ENCODE assay signal across 25 cellular contexts in genomic region chr3:132394334-132394733, GRCh38. TPM values are rescaled to one million over a fixed set of nuclear protein-coding genes. Genes with fewer than 3 reads are reported as not detected.
DNase-seq lines count a peak whose midpoint lies in the region; ATAC-seq and TF ChIP-seq lines count a peak whose summit lies in the region.
"Had no signal": no experiment of that assay in that cellular context is flagged by ENCODE, and none has a peak within 500 bp of the region (broad histone marks: within the 10 kb centered on the region; RNA-seq: fewer than 3 reads in every experiment).

No MANE protein-coding gene starts in this region.

- DNase-seq in GM23248 = peak; percentile 34
- peak; percentile 22 for DNase-seq in RPMI7951 (ENCODE audit: low read depth)
- peak; percentile 63 to 74 for DNase-seq in fibroblast of lung (ENCODE audit: low read depth in 2 of 2)
- no peak for DNase-seq in immature natural killer cell
- no peak for DNase-seq in glutamatergic neuron
- no peak for DNase-seq in mammary epithelial cell
- no peak for DNase-seq in aorta
- DNase-seq: activated CD4-positive, CD25-positive, alpha-beta regulatory T cell; activated CD8-positive, alpha-beta T cell treated with anti-CD3 and anti-CD28 coated beads, Interleukin-2, amount 10 ng/mL, durations not matched to agents 7 days and 5 days; activated naive CD8-positive, alpha-beta T cell treated with anti-CD3 and anti-CD28 coated beads for 36 hours; activated T-cell treated with anti-CD3 and anti-CD28 coated beads, Interleukin-2, amount 50 U/mL, for 72 hours; C1 segment of cervical spinal cord; DMS153; effector CD8-positive, alpha-beta T cell; H9; KBM-7; naive B cell; NCI-H1417; NCI-H2227 treated with DMSO at 0.1 percent for 48 hours; trophoblast cell had no signal

- no peaks in the 10 kb centered on the region for H3F3A ChIP-seq in GM23248 (ENCODE audit: insufficient read depth)

- no peak overlapping the region for H3K4me3 Mint-ChIP-seq in nephron
- no peak overlapping the region for H3K4me3 Mint-ChIP-seq in immature natural killer cell
- no peak overlapping the region for H3K4me3 Mint-ChIP-seq in glutamatergic neuron (ENCODE audit: unreplicated experiment)
- H3K4me3 Mint-ChIP-seq: activated CD8-positive, alpha-beta T cell treated with anti-CD3 and anti-CD28 coated beads, Interleukin-2, amount 10 ng/mL, durations not matched to agents 7 days and 5 days; activated naive CD8-positive, alpha-beta T cell treated with anti-CD3 and anti-CD28 coated beads for 36 hours; activated T-cell treated with anti-CD3 and anti-CD28 coated beads, Interleukin-2, amount 50 U/mL, for 72 hours; H9; naive B cell; stimulated activated effector memory CD8-positive, alpha-beta T cell treated with anti-CD3 and anti-CD28 coated beads, Interleukin-12 subunit alpha, Interleukin-12 subunit beta, amount 100 ng/mL, for 72 hours; T-helper 1 cell treated with Interleukin-12 subunit alpha and Interleukin-12 subunit beta and Interleukin-4 antibody, amounts not matched to agents 30 μg/mL and 1 μg/mL, for 36 hours had no signal

- TF ChIP-seq CTCF in fibroblast of lung (conservative IDR thresholded peaks at IDR 0.05 in 1 of 2, IDR thresholded peaks at IDR 0.05 in 1 of 2; ENCODE audit: low read depth in 1 of 2, low read length in 2 of 2) (no peak), nephron (IDR thresholded peaks at IDR 0.05; ENCODE audit: unreplicated experiment in 3 of 3) (no peak), glutamatergic neuron (IDR thresholded peaks at IDR 0.05; ENCODE audit: partially characterized antibody, unreplicated experiment) (no peak), mammary epithelial cell (conservative IDR thresholded peaks at IDR 0.05 in 1 of 2, IDR thresholded peaks at IDR 0.05 in 1 of 2; ENCODE audit: extremely low read depth in 1 of 2, insufficient read depth in 1 of 2, low read depth in 1 of 2, low read length in 2 of 2) (no peak)

- H3K4me3 ChIP-seq in GM23248 (no peak overlapping the region), fibroblast of lung (replicated peaks in 1 of 4; ENCODE audit: control extremely low read depth in 1 of 4, insufficient read depth in 1 of 4, low read depth in 3 of 4, low read length in 4 of 4) (no peak overlapping the region), mammary epithelial cell (replicated peaks in 1 of 3; ENCODE audit: insufficient read depth in 1 of 3, low read depth in 2 of 3, low read length in 3 of 3) (no peak overlapping the region), aorta (ENCODE audit: low read length in 2 of 2) (no peak overlapping the region)
- H3K4me3 ChIP-seq: gastroesophageal sphincter, lung had no signal

- H2AFZ ChIP-seq in GM23248 = no peak overlapping the region
- no peak overlapping the region for H2AFZ ChIP-seq in fibroblast of lung (ENCODE audit: low read length)
- H2AFZ ChIP-seq in mammary epithelial cell (ENCODE audit: low read depth, low read length) = no peak overlapping the region

- H3K36me3 Mint-ChIP-seq in nephron (ENCODE audit: low read depth) (no peaks in the 10 kb centered on the region), immature natural killer cell (peaks cover 0 to 4% (median 0%) of the 10 kb centered on the region in 3 donors), glutamatergic neuron (ENCODE audit: unreplicated experiment) (no peaks in the 10 kb centered on the region)
- H3K36me3 Mint-ChIP-seq: activated naive CD8-positive, alpha-beta T cell treated with anti-CD3 and anti-CD28 coated beads for 36 hours; stimulated activated effector memory CD8-positive, alpha-beta T cell treated with anti-CD3 and anti-CD28 coated beads, Interleukin-12 subunit alpha, Interleukin-12 subunit beta, amount 100 ng/mL, for 72 hours had no signal

- H3K4me1 ChIP-seq in GM23248 (ENCODE audit: insufficient read depth) (no peaks in the 10 kb centered on the region), fibroblast of lung (ENCODE audit: control insufficient read depth, extremely low read depth, insufficient read depth, low read length) (no peaks in the 10 kb centered on the region), mammary epithelial cell (ENCODE audit: insufficient read depth, low read length) (no peaks in the 10 kb centered on the region), aorta (ENCODE audit: control insufficient read depth in 1 of 2, insufficient read depth in 2 of 2, low read length in 2 of 2) (no peaks in the 10 kb centered on the region)
- H3K4me1 ChIP-seq: gastroesophageal sphincter had no signal

- no peaks in the 10 kb centered on the region for H3K9me3 ChIP-seq in GM23248 (ENCODE audit: low read depth)
- H3K9me3 ChIP-seq in fibroblast of lung (ENCODE audit: control insufficient read depth, insufficient read depth, low read depth, low read length) = no peaks in the 10 kb centered on the region
- no peaks in the 10 kb centered on the region for H3K9me3 ChIP-seq in mammary epithelial cell (replicated peaks; ENCODE audit: insufficient read depth, low read length)
- peaks cover 2% of the 10 kb centered on the region for H3K9me3 ChIP-seq in aorta (ENCODE audit: control insufficient read depth, low read length)
- H3K9me3 ChIP-seq: gastroesophageal sphincter had no signal

- H3K9me3 Mint-ChIP-seq in nephron (no peaks in the 10 kb centered on the region), immature natural killer cell (no peaks in the 10 kb centered on the region), glutamatergic neuron (ENCODE audit: unreplicated experiment) (no peaks in the 10 kb centered on the region)
- H3K9me3 Mint-ChIP-seq: activated naive CD8-positive, alpha-beta T cell treated with anti-CD3 and anti-CD28 coated beads for 36 hours; activated T-cell treated with anti-CD3 and anti-CD28 coated beads, Interleukin-2, amount 50 U/mL, for 72 hours; stimulated activated effector memory CD8-positive, alpha-beta T cell treated with anti-CD3 and anti-CD28 coated beads, Interleukin-12 subunit alpha, Interleukin-12 subunit beta, amount 100 ng/mL, for 72 hours; T-helper 1 cell treated with Interleukin-12 subunit alpha and Interleukin-12 subunit beta and Interleukin-4 antibody, amounts not matched to agents 30 μg/mL and 1 μg/mL, for 36 hours had no signal

- CTCF ChIA-PET in mammary epithelial cell (lab: Charles Lee; ENCODE audit: low non-redundant PET) = no interaction called here

- H3K36me3 ChIP-seq in GM23248 (ENCODE audit: low read depth) (no peaks in the 10 kb centered on the region), fibroblast of lung (ENCODE audit: control insufficient read depth, insufficient read depth, low read length) (no peaks in the 10 kb centered on the region), mammary epithelial cell (ENCODE audit: insufficient read depth, low read length) (no peaks in the 10 kb centered on the region), aorta (ENCODE audit: control insufficient read depth in 1 of 2, insufficient read depth in 2 of 2, low read length in 1 of 2) (no peaks in the 10 kb centered on the region)
- H3K36me3 ChIP-seq: gastroesophageal sphincter had no signal

- H3K9ac ChIP-seq in GM23248 (no peak overlapping the region), fibroblast of lung (ENCODE audit: insufficient read depth, low read length) (no peak overlapping the region), mammary epithelial cell (ENCODE audit: insufficient read depth, low read length) (no peak overlapping the region)

- peaks cover 20% of the 10 kb centered on the region for H3K4me1 Mint-ChIP-seq in nephron
- H3K4me1 Mint-ChIP-seq in immature natural killer cell = no peaks in the 10 kb centered on the region
- no peaks in the 10 kb centered on the region for H3K4me1 Mint-ChIP-seq in glutamatergic neuron (ENCODE audit: low read depth, unreplicated experiment)
- H3K4me1 Mint-ChIP-seq: activated naive CD8-positive, alpha-beta T cell treated with anti-CD3 and anti-CD28 coated beads for 36 hours; naive B cell; stimulated activated effector memory CD8-positive, alpha-beta T cell treated with anti-CD3 and anti-CD28 coated beads, Interleukin-12 subunit alpha, Interleukin-12 subunit beta, amount 100 ng/mL, for 72 hours had no signal

- in situ Hi-C loops in GM23248 (cut with MboI) (no loop called here), mammary epithelial cell (cut with MboI; ENCODE audit: low sequenced_read_pairs in 2 of 2) (no loop called here)

- dilution Hi-C loops in mammary epithelial cell (cut with HindIII; ENCODE audit: low sequenced_read_pairs) = no loop called here

- no peaks in the 10 kb centered on the region for H3K27me3 Mint-ChIP-seq in nephron (ENCODE audit: low read depth)
- peaks cover 0 to 2% (median 0%) of the 10 kb centered on the region in 3 donors for H3K27me3 Mint-ChIP-seq in immature natural killer cell (ENCODE audit: low read depth in 3 of 3)
- peaks cover 2% of the 10 kb centered on the region for H3K27me3 Mint-ChIP-seq in glutamatergic neuron (ENCODE audit: unreplicated experiment)
- H3K27me3 Mint-ChIP-seq: activated naive CD8-positive, alpha-beta T cell treated with anti-CD3 and anti-CD28 coated beads for 36 hours; naive B cell had no signal

- H3K9me2 ChIP-seq in GM23248 (ENCODE audit: insufficient read depth) = no peaks in the 10 kb centered on the region

- intact Hi-C loops in mammary epithelial cell (cut with micrococcal nuclease) (loop anchor here (10.0 kb wide), 1 partner anchor 360 kb away; the partner anchor contains the start of gene CPNE4), aorta (cut with DNase I) (loop anchor here in 1 of 2 donors (10.0 kb wide), 1 partner anchor 140 kb away; no protein-coding TSS in a partner anchor)

- BruUV-seq in mammary epithelial cell (replicated peaks; lab: Mats Ljungman, UMichigan) = no TSS peak

- H3K27ac Mint-ChIP-seq in nephron (peak overlapping the region; percentile 15 to 71 (median 65)), immature natural killer cell (no peak overlapping the region), glutamatergic neuron (ENCODE audit: unreplicated experiment) (no peak overlapping the region)
- H3K27ac Mint-ChIP-seq: activated CD8-positive, alpha-beta T cell treated with anti-CD3 and anti-CD28 coated beads, Interleukin-2, amount 10 ng/mL, durations not matched to agents 7 days and 5 days; activated naive CD8-positive, alpha-beta T cell treated with anti-CD3 and anti-CD28 coated beads for 36 hours; activated T-cell treated with anti-CD3 and anti-CD28 coated beads, Interleukin-2, amount 50 U/mL, for 72 hours; naive B cell; stimulated activated effector memory CD8-positive, alpha-beta T cell treated with anti-CD3 and anti-CD28 coated beads, Interleukin-12 subunit alpha, Interleukin-12 subunit beta, amount 100 ng/mL, for 72 hours; T-helper 1 cell treated with Interleukin-12 subunit alpha and Interleukin-12 subunit beta and Interleukin-4 antibody, amounts not matched to agents 30 μg/mL and 1 μg/mL, for 36 hours had no signal

- H3K4me2 ChIP-seq in GM23248 (ENCODE audit: unreplicated experiment) (no peak overlapping the region), fibroblast of lung (ENCODE audit: extremely low read depth, insufficient read depth, low read length) (no peak overlapping the region), mammary epithelial cell (ENCODE audit: insufficient read depth, low read depth, low read length) (no peak overlapping the region)

- H3K79me2 ChIP-seq in GM23248 (ENCODE audit: insufficient read depth) (no peaks in the 10 kb centered on the region), fibroblast of lung (ENCODE audit: control insufficient read depth, insufficient read depth, low read length) (no peaks in the 10 kb centered on the region), mammary epithelial cell (ENCODE audit: insufficient read depth, low read length) (no peaks in the 10 kb centered on the region)

- 9 to 14% methylated on average over 2 of the region's 2 CpGs for WGBS in GM23248 (ENCODE audit: low coverage in 1 of 2, low lambda C conversion rate in 2 of 2, missing lambda C conversion rate in 2 of 2), 2 experiments
- 81% methylated on average over 2 of the region's 2 CpGs for WGBS in mammary epithelial cell (ENCODE audit: low coverage, missing lambda C conversion rate)
- 15 to 18% methylated on average over 2 of the region's 2 CpGs for WGBS in aorta, 2 donors

- H3K27me3 ChIP-seq in GM23248 (replicated peaks; ENCODE audit: insufficient read depth) (no peaks in the 10 kb centered on the region), fibroblast of lung (ENCODE audit: control insufficient read depth, insufficient read depth, low read length) (no peaks in the 10 kb centered on the region), mammary epithelial cell (ENCODE audit: insufficient read depth, low read length) (no peaks in the 10 kb centered on the region), aorta (ENCODE audit: control insufficient read depth in 1 of 2, insufficient read depth in 2 of 2, low read length in 1 of 2) (no peaks in the 10 kb centered on the region)
- H3K27me3 ChIP-seq: gastroesophageal sphincter had no signal

- H4K20me1 ChIP-seq in GM23248 (ENCODE audit: insufficient read depth) (no peaks in the 10 kb centered on the region), fibroblast of lung (ENCODE audit: control insufficient read depth, extremely low read depth, insufficient read depth, low read length) (no peaks in the 10 kb centered on the region), mammary epithelial cell (ENCODE audit: insufficient read depth, low read length) (no peaks in the 10 kb centered on the region)

- no peak for ATAC-seq in aorta (ENCODE audit: low FRiP score)
- ATAC-seq: activated CD8-positive, alpha-beta T cell treated with anti-CD3 and anti-CD28 coated beads, Interleukin-2, amount 10 ng/mL, durations not matched to agents 7 days and 5 days; activated T-cell treated with anti-CD3 and anti-CD28 coated beads, Interleukin-2, amount 50 U/mL, for 72 hours; gastroesophageal sphincter; stimulated activated effector memory CD8-positive, alpha-beta T cell treated with anti-CD3 and anti-CD28 coated beads, Interleukin-12 subunit alpha, Interleukin-12 subunit beta, amount 100 ng/mL, for 72 hours had no signal

- H3K27ac ChIP-seq in GM23248 (no peak overlapping the region), fibroblast of lung (ENCODE audit: insufficient read depth, low read length) (no peak overlapping the region), mammary epithelial cell (ENCODE audit: insufficient read depth, low read depth, low read length) (no peak overlapping the region), aorta (ENCODE audit: low read depth in 1 of 2, low read length in 2 of 2) (no peak overlapping the region)
- H3K27ac ChIP-seq: gastroesophageal sphincter had no signal

RNA-seq across cellular contexts. Expression of gene DNAJC13, which starts 23.0 kb away (rescaled TPM):
- total RNA-seq in GM23248 (2014; rRNA removed; shearing (Covaris generic)) = 51.1 and 51.5 TPM in 2 replicates
- polyA plus RNA-seq in GM23248 (2016; fragmentation: Nextera tagmentation; extraction: Ambion mirVana) = 17.1 and 17.8 TPM in 2 replicates
- total RNA-seq in RPMI7951 (2014; rRNA removed; shearing (Covaris generic)) = 45.9 and 50.0 TPM in 2 replicates
- 65.7 and 89.0 TPM in 2 replicates for total RNA-seq in fibroblast of lung
- 50.8 and 56.3 TPM in 2 replicates for polyA plus RNA-seq in fibroblast of lung
- polyA plus RNA-seq in fibroblast of lung (2012) = 30.7 and 35.4 TPM in 2 replicates
- polyA minus RNA-seq in fibroblast of lung (ENCODE audit: low replicate concordance) = 12.9 and 18.1 TPM in 2 replicates
- 10 to 100 TPM in 1 of 3 donors, 1 to 10 TPM in 2; 3.8 to 11.9 (median 5.1) TPM for polyA plus RNA-seq in immature natural killer cell
- 48.5 TPM for total RNA-seq in glutamatergic neuron (ENCODE audit: unreplicated experiment)
- total RNA-seq in mammary epithelial cell = 10 to 100 TPM; 38.0 to 43.8 TPM
- 15.2 TPM for polyA plus RNA-seq in mammary epithelial cell
- 31.1 TPM for polyA minus RNA-seq in mammary epithelial cell
- 10 to 100 TPM; 49.8 to 70.4 TPM for total RNA-seq in aorta
- polyA plus RNA-seq in aorta = 10 to 100 TPM; 12.0 to 16.0 TPM

Comparison
In these comparisons a context has a peak if more than half of its experiments do, and no peak if none do; other contexts are left out.
1. DNase-seq: peak in GM23248 (single experiment), RPMI7951 (single experiment) and fibroblast of lung (2 of 2); none in immature natural killer cell (0 of 3), glutamatergic neuron (single experiment), mammary epithelial cell (single experiment) and aorta (0 of 2).
2. H3K27ac Mint-ChIP-seq: peak in nephron (3 of 3); none in immature natural killer cell (0 of 6) and glutamatergic neuron (single experiment).